ENCODE assay signal across 8 cellular contexts in the genomic region with DNA sequence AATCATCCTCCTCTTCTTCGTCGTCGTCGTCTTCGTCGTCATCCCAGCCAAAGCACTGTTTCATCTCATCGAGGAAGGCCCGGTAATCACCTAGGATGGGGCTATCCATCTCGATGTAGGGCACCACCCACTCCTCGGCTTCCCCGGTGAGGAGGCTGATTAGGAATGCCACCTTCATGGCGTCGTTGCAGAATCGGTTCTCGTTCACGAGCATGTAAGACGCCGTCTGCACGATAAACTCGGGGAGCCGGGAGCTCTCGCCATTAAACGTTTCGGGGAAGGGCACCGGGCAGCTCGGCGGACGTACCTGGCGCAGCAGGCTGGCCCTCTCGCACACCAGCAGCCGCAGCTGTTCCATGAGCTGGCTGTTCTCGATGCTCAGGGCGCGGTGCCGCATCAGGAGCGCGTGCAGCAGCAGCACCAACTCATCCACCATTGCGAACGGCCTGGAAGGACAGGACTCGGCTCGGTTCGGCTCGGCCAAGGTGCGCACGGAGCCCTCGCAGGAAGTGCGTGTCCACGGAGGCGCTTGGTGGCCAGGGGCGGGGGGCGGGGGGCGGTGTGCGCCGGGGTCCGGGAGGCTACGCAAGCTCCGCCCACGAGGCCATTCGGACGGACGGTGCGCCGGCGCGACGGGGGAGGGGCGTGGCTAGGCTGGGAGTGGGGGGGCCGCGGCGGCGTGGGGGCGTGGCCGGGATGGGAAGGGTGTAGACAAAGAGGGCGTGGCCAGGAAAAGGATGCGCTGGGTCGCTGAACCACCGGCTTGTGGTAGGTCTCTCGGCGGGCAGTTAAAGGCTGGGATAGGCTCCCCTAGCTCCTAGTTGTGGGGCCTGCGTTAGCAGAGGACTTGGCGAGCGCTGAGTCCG. TPM values are rescaled to one million over a fixed set of nuclear protein-coding genes. Genes with fewer than 3 reads are reported as not detected.
DNase-seq lines count a peak whose midpoint lies in the region; ATAC-seq and TF ChIP-seq lines count a peak whose summit lies in the region.

Gene LDOC1 (minus strand): TSS at position 544 of the 866 bp plus-strand sequence. CDS start 108 bp downstream, at position 436.

- H3K27me3 ChIP-seq in heart right ventricle, result peaks cover 0 to 12% (median 0%) of the 10 kb centered on the region in 7 donors
- H3K27me3 ChIP-seq in thoracic aorta (replicated peaks; ENCODE audit: insufficient read depth), result no peaks in the 10 kb centered on the region

- H3K27ac ChIP-seq in heart right ventricle (peak within 1 kb of the TSS in 1 of 10 donors; percentile 12), thoracic aorta (peak within 1 kb of the TSS; percentile 79 to 83)

- ATAC-seq in heart right ventricle (peak; percentile 86 to 97 (median 92)), thoracic aorta (ENCODE audit: insufficient number of reproducible peaks, low FRiP score, low read depth) (peak; percentile 84)

- no peak for TF ChIP-seq CTCF in heart right ventricle (IDR thresholded peaks at IDR 0.05)
- no peak for TF ChIP-seq CTCF in thoracic aorta (IDR thresholded peaks at IDR 0.05)

- H3K9me3 ChIP-seq in heart right ventricle (no peaks in the 10 kb centered on the region), thoracic aorta (no peaks in the 10 kb centered on the region)

- H3K36me3 ChIP-seq in heart right ventricle, result no peaks in the 10 kb centered on the region
- no peaks in the 10 kb centered on the region for H3K36me3 ChIP-seq in thoracic aorta

- WGBS in heart right ventricle, 2 donors, result 0 to 2% methylated on average over 52 to 83 of the region's 83 CpGs

- intact Hi-C loops in heart right ventricle (cut with DNase I), result no loop called here

- peak within 1 kb of the TSS; percentile 32 to 64 (median 56) for H3K4me3 ChIP-seq in heart right ventricle
- peak within 1 kb of the TSS; percentile 82 for H3K4me3 ChIP-seq in thoracic aorta

- H3K4me1 ChIP-seq in heart right ventricle (no peaks in the 10 kb centered on the region), thoracic aorta (ENCODE audit: control insufficient read depth in 1 of 2, low read depth in 2 of 2) (peaks cover 0 to 21% of the 10 kb centered on the region in 2 donors)

- DNase-seq in NCI-H1436 (lab: John Stamatoyannopoulos, UW) (peak; percentile 54), NCI-H1436 treated with DMSO at 0.1 percent for 48 hours (lab: John Stamatoyannopoulos, UW) (no peak), T follicular helper cell (ENCODE audit: low read depth) (peak; percentile 56), amniotic epithelial cell (ENCODE audit: low read depth) (peak; percentile 58), heart right ventricle (peak; percentile 72 to 79), pons (ENCODE audit: low spot score) (peak; percentile 70), thoracic aorta (ENCODE audit: low spot score) (peak; percentile 15), SIG-M5 treated with dmso at 0.1 percent for 504 hours (lab: John Stamatoyannopoulos, UW; ENCODE audit: unreplicated experiment) (no peak)

RNA-seq across cellular contexts. Expression of gene LDOC1, which starts in this region (rescaled TPM):
- 1 to 10 TPM; 1.5 to 4.3 (median 2.8) TPM for total RNA-seq in heart right ventricle
- 1 to 10 TPM; 5.1 to 7.3 TPM for polyA plus RNA-seq in heart right ventricle
- total RNA-seq in thoracic aorta, result 100 to 1,000 TPM in 1 of 2 donors, 10 to 100 TPM in 1; 66.8 to 111 TPM

Comparison
In these comparisons a context has a peak if more than half of its experiments do, and no peak if none do; other contexts are left out.
1. RNA of gene LDOC1 (total RNA-seq): 66.8 to 111 TPM in thoracic aorta; 1.5 to 4.3 TPM in heart right ventricle; every median in the first group is over 10 times any median in the second.
2. DNase-seq: peak in NCI-H1436 (single experiment), T follicular helper cell (single experiment), amniotic epithelial cell (single experiment), heart right ventricle (2 of 2), pons (single experiment) and thoracic aorta (single experiment); none in NCI-H1436 treated with DMSO at 0.1 percent for 48 hours (single experiment) and SIG-M5 treated with dmso at 0.1 percent for 504 hours (single experiment).